Comparison of ENCODE assay signal across 7 cellular contexts in genomic region chr10:28149760-28150159, GRCh38.
"Had no signal": no experiment of that assay in that cellular context is flagged by ENCODE, and none has a peak within 500 bp of the region (broad histone marks: within the 10 kb centered on the region; RNA-seq: fewer than 3 reads in every experiment).

No MANE protein-coding gene starts in this region.

- ATAC-seq: K562 had no signal

- H3K9me3 ChIP-seq: HAP-1 had no signal

- H3K27ac ChIP-seq: GM23248 had no signal

- H3K9ac ChIP-seq: GM23248 had no signal

- H2AFZ ChIP-seq: GM23248 had no signal

- DNase-seq: GM23248, GOT3, H7, IMR-90, KG1 had no signal

- H3K4me3 ChIP-seq: GM23248, HAP-1, K562 had no signal

- H3K36me3 ChIP-seq: HAP-1 had no signal

- H3K4me1 ChIP-seq: HAP-1 had no signal
